ENCODE assay signal across 22 cellular contexts in genomic region chr3:195447205-195447604, GRCh38.
"Had no signal": no experiment of that assay in that cellular context is flagged by ENCODE, and none has a peak within 500 bp of the region (broad histone marks: within the 10 kb centered on the region; RNA-seq: fewer than 3 reads in every experiment).

No MANE protein-coding gene starts in this region.

- H3K4me3 ChIP-seq: esophagus squamous epithelium, lower lobe of right lung, ovary, psoas muscle, sigmoid colon, spleen, testis, tibial artery, upper lobe of left lung had no signal

- H3K27me3 Mint-ChIP-seq: dendritic cell treated with granulocyte-macrophage colony-stimulating factor and Interleukin-4, amounts not matched to agents 40 ng/mL and 50 ng/mL, for 4 days; naive thymus-derived CD8-positive, alpha-beta T cell; stimulated activated memory B cell treated with anti-CD40 and anti-IgM and Interleukin-4, amounts not matched to agents 10 μg/mL and 1 μg/mL and 100 μg/mL, for 72 hours had no signal

- H3K4me3 Mint-ChIP-seq: dendritic cell treated with granulocyte-macrophage colony-stimulating factor and Interleukin-4, amounts not matched to agents 40 ng/mL and 50 ng/mL, for 4 days; naive thymus-derived CD8-positive, alpha-beta T cell; nephron progenitor cell; stimulated activated memory B cell treated with anti-CD40 and anti-IgM and Interleukin-4, amounts not matched to agents 10 μg/mL and 1 μg/mL and 100 μg/mL, for 72 hours had no signal

- H3K27ac ChIP-seq: esophagus squamous epithelium, lower lobe of right lung, ovary, psoas muscle, sigmoid colon, spleen, testis, tibial artery, upper lobe of left lung had no signal

- H3K27ac Mint-ChIP-seq: dendritic cell treated with granulocyte-macrophage colony-stimulating factor and Interleukin-4, amounts not matched to agents 40 ng/mL and 50 ng/mL, for 4 days; nephron progenitor cell had no signal

- H3K36me3 ChIP-seq: esophagus squamous epithelium, lower lobe of right lung, ovary, sigmoid colon, spleen, tibial artery, upper lobe of left lung had no signal

- H3K9me3 ChIP-seq: esophagus squamous epithelium, lower lobe of right lung, ovary, psoas muscle, sigmoid colon, spleen, testis, tibial artery, upper lobe of left lung had no signal

- H3K9me3 Mint-ChIP-seq: dendritic cell treated with granulocyte-macrophage colony-stimulating factor and Interleukin-4, amounts not matched to agents 40 ng/mL and 50 ng/mL, for 4 days; naive thymus-derived CD8-positive, alpha-beta T cell; stimulated activated memory B cell treated with anti-CD40 and anti-IgM and Interleukin-4, amounts not matched to agents 10 μg/mL and 1 μg/mL and 100 μg/mL, for 72 hours had no signal

- ATAC-seq: left ventricle myocardium superior; lower lobe of right lung; naive thymus-derived CD8-positive, alpha-beta T cell; psoas muscle; right cardiac atrium; stimulated activated memory B cell treated with anti-CD40 and anti-IgM and Interleukin-4, amounts not matched to agents 10 μg/mL and 1 μg/mL and 100 μg/mL, for 72 hours; stimulated activated naive CD8-positive, alpha-beta T cell treated with anti-CD3 and anti-CD28 coated beads, Interleukin-15, Interleukin-2, amounts not matched to agents 100 U/mL and 50 U/mL, for 24 hours had no signal

- H3K36me3 Mint-ChIP-seq: naive thymus-derived CD8-positive, alpha-beta T cell; stimulated activated memory B cell treated with anti-CD40 and anti-IgM and Interleukin-4, amounts not matched to agents 10 μg/mL and 1 μg/mL and 100 μg/mL, for 72 hours had no signal

- DNase-seq: effector CD8-positive, alpha-beta T cell; erythroblast; esophagus squamous epithelium; left ventricle myocardium superior; lower lobe of right lung; naive thymus-derived CD8-positive, alpha-beta T cell; nephron progenitor cell; nucleus accumbens; ovary; posterior cingulate gyrus; psoas muscle; right cardiac atrium; sigmoid colon; spleen; stimulated activated CD4-positive, alpha-beta T cell treated with anti-CD3 and anti-CD28 coated beads, Interleukin-4, amount 100 ng/mL, for 4 hours; stimulated activated naive CD8-positive, alpha-beta T cell treated with anti-CD3 and anti-CD28 coated beads, Interleukin-15, Interleukin-2, amounts not matched to agents 100 U/mL and 50 U/mL, for 24 hours; substantia nigra; testis; tibial artery; upper lobe of left lung had no signal

- H3K27me3 ChIP-seq: esophagus squamous epithelium, ovary, sigmoid colon, spleen, testis, tibial artery, upper lobe of left lung had no signal
